Comparison of ENCODE assay signal across 19 cellular contexts in the genomic region with DNA sequence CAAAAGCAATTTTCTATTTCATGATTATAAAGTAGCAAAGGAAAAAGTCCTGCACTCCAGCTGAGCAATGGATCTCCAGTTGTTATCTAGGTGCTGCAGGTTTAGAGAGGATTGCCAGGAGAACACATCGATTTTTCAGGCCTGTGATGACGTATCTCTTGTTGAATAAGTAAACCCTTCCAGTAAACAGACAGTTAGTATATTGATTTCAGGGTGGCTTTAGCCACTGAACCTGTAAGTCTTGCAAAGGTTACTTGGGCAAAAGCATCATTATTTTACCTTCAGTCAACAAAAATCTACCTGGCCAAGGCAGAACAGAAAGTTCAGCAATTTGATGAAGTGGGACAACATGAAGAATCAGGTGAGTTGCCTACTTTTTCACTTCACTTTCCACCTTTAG. TPM values are rescaled to one million over a fixed set of nuclear protein-coding genes. Genes with fewer than 3 reads are reported as not detected.
"Had no signal": no experiment of that assay in that cellular context is flagged by ENCODE, and none has a peak within 500 bp of the region (broad histone marks: within the 10 kb centered on the region; RNA-seq: fewer than 3 reads in every experiment).

No MANE protein-coding gene starts in this region.

- H3K27ac ChIP-seq: colonic mucosa, neutrophil, SK-N-MC had no signal

- H3K27me3 ChIP-seq: colonic mucosa, neutrophil, thyroid gland had no signal

- H3K9me3 ChIP-seq: colonic mucosa, neutrophil, prostate gland, thyroid gland had no signal

- H3K4me1 ChIP-seq: colonic mucosa, prostate gland had no signal

- H3K27ac Mint-ChIP-seq: activated CD8-positive, alpha-beta T cell treated with anti-CD3 and anti-CD28 coated beads for 36 hours; activated naive CD8-positive, alpha-beta T cell treated with anti-CD3 and anti-CD28 coated beads, Interleukin-2, amount 50 U/mL, for 24 hours; naive thymus-derived CD8-positive, alpha-beta T cell; stimulated activated naive CD8-positive, alpha-beta T cell treated with anti-CD3 and anti-CD28 coated beads, Interleukin-15, Interleukin-2, amounts not matched to agents 100 ng/mL and 50 ng/mL, for 24 hours; T-cell had no signal

- DNase-seq: activated CD4-positive, alpha-beta T cell treated with anti-CD3 and anti-CD28 coated beads for 4 hours; activated CD8-positive, alpha-beta memory T cell treated with anti-CD3 and anti-CD28 coated beads, Interleukin-2, amount 50 U/mL, for 4 hours; activated CD8-positive, alpha-beta T cell treated with anti-CD3 and anti-CD28 coated beads for 36 hours; activated naive CD4-positive, alpha-beta T cell; activated naive CD8-positive, alpha-beta T cell treated with anti-CD3 and anti-CD28 coated beads, Interleukin-2, amount 50 U/mL, for 24 hours; caudate nucleus; colonic mucosa; effector CD4-positive, alpha-beta T cell; hippocampal formation; naive thymus-derived CD8-positive, alpha-beta T cell; stimulated activated CD4-positive, alpha-beta T cell treated with anti-CD3 and anti-CD28 coated beads, Interleukin-4, amount 100 ng/mL, for 1 hour; stimulated activated CD8-positive, alpha-beta memory T cell treated with anti-CD3 and anti-CD28 coated beads, Interleukin-4, amount 100 ng/mL, for 48 hours; T-cell; T1000; thyroid gland had no signal

- H3K4me1 Mint-ChIP-seq: activated naive CD8-positive, alpha-beta T cell treated with anti-CD3 and anti-CD28 coated beads, Interleukin-2, amount 50 U/mL, for 24 hours; T-cell had no signal

- H3K36me3 Mint-ChIP-seq: naive thymus-derived CD8-positive, alpha-beta T cell; T-cell had no signal

- H3K36me3 ChIP-seq: colonic mucosa, neutrophil, prostate gland, thyroid gland had no signal

- ATAC-seq: activated CD8-positive, alpha-beta T cell treated with anti-CD3 and anti-CD28 coated beads for 36 hours; activated naive CD8-positive, alpha-beta T cell treated with anti-CD3 and anti-CD28 coated beads, Interleukin-2, amount 50 U/mL, for 24 hours; naive thymus-derived CD8-positive, alpha-beta T cell; T-cell had no signal

- H3K4me3 Mint-ChIP-seq: activated CD8-positive, alpha-beta T cell treated with anti-CD3 and anti-CD28 coated beads for 36 hours; activated naive CD8-positive, alpha-beta T cell treated with anti-CD3 and anti-CD28 coated beads, Interleukin-2, amount 50 U/mL, for 24 hours; naive thymus-derived CD8-positive, alpha-beta T cell; stimulated activated naive CD8-positive, alpha-beta T cell treated with anti-CD3 and anti-CD28 coated beads, Interleukin-15, Interleukin-2, amounts not matched to agents 100 ng/mL and 50 ng/mL, for 24 hours; T-cell had no signal

- H3K9me3 Mint-ChIP-seq: activated CD8-positive, alpha-beta T cell treated with anti-CD3 and anti-CD28 coated beads for 36 hours; activated naive CD8-positive, alpha-beta T cell treated with anti-CD3 and anti-CD28 coated beads, Interleukin-2, amount 50 U/mL, for 24 hours; stimulated activated naive CD8-positive, alpha-beta T cell treated with anti-CD3 and anti-CD28 coated beads, Interleukin-15, Interleukin-2, amounts not matched to agents 100 ng/mL and 50 ng/mL, for 24 hours; T-cell had no signal

- H3K4me3 ChIP-seq: colonic mucosa, prostate gland, SK-N-MC, thyroid gland had no signal

RNA-seq across cellular contexts. Expression of gene EGFR, which starts 12.3 kb away (rescaled TPM):
- total RNA-seq: activated CD8-positive, alpha-beta T cell treated with anti-CD3 and anti-CD28 coated beads for 36 hours; naive thymus-derived CD8-positive, alpha-beta T cell had no signal
- polyA plus RNA-seq: naive thymus-derived CD8-positive, alpha-beta T cell had no signal
